ENCODE assay signal across 8 cellular contexts in the genomic region with DNA sequence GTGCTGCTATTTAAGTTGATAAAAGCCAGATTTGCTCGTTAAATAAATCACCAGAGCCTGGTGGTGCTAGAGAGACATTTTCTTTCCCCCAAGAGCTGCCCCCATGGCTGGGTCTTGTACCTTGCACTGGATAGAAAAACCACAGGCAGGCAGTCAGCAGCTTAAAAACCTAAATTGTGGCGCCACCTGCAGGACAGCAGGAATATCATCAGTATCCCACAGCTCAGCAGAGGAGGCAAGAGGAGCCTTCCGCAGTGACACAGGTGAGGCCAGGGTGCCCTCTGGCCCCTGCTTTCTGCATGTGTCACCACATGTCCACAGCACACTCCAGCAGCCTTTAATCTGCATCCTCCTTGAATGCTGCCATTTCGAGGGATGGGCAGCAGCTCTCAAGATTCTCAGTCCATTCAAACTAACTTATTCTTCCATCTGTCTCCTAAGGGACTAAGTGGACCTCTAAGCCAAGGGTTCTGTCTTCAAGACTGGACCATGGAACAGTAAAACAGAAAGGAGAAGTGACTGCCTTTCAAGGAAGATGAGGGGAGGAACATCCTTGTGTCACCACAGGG. TPM values are rescaled to one million over a fixed set of nuclear protein-coding genes. Genes with fewer than 3 reads are reported as not detected.
DNase-seq lines count a peak whose midpoint lies in the region; ATAC-seq and TF ChIP-seq lines count a peak whose summit lies in the region.

No MANE protein-coding gene starts in this region.

- peak; percentile 75 for TF ChIP-seq CTCF in Calu3 (IDR thresholded peaks at IDR 0.05; ENCODE audit: unreplicated experiment)
- TF ChIP-seq CTCF in NB4 (IDR thresholded peaks at IDR 0.05; ENCODE audit: low read depth, low read length) = peak; percentile 75
- TF ChIP-seq CTCF in SU-DHL-6 (IDR thresholded peaks at IDR 0.05; ENCODE audit: insufficient read depth, low read length, poor library complexity, severe bottlenecking) = peak; percentile 67
- TF ChIP-seq CTCF in sigmoid colon (IDR thresholded peaks at IDR 0.05) = peak; percentile 74 to 82 (median 79)

- no peaks in the 10 kb centered on the region for H3K4me1 Mint-ChIP-seq in Calu3 (ENCODE audit: low read depth, unreplicated experiment)

- peak; percentile 69 for DNase-seq in Calu3
- peak; percentile 85 for DNase-seq in NB4 (ENCODE audit: low read depth)
- DNase-seq in amniotic epithelial cell (ENCODE audit: low read depth) = peak; percentile 56
- peak; percentile 73 to 78 (median 78) for DNase-seq in right cardiac atrium
- peak; percentile 86 for DNase-seq in sigmoid colon

- TF ChIP-seq POLR2A in NB4 (IDR thresholded peaks at IDR 0.05; ENCODE audit: extremely low read depth, insufficient read length) (no peak), sigmoid colon (IDR thresholded peaks at IDR 0.05) (no peak)

- no peak overlapping the region for H3K27ac Mint-ChIP-seq in Calu3 (ENCODE audit: unreplicated experiment)

- H3K79me2 ChIP-seq in SU-DHL-6 (ENCODE audit: insufficient read depth, low read length) = no peaks in the 10 kb centered on the region

- H3K36me3 Mint-ChIP-seq in Calu3 (ENCODE audit: insufficient read depth, unreplicated experiment) = no peaks in the 10 kb centered on the region

- H3K4me2 ChIP-seq in SU-DHL-6 (ENCODE audit: low read depth, low read length, poor library complexity, severe bottlenecking) = no peak overlapping the region

- no peaks in the 10 kb centered on the region for H3K9me3 Mint-ChIP-seq in Calu3 (ENCODE audit: low read depth, unreplicated experiment)

- no peaks in the 10 kb centered on the region for H3K9me3 ChIP-seq in SU-DHL-6 (ENCODE audit: insufficient read depth, low read length)
- H3K9me3 ChIP-seq in right cardiac atrium (ENCODE audit: control insufficient read depth, low read length) = no peaks in the 10 kb centered on the region
- no peaks in the 10 kb centered on the region for H3K9me3 ChIP-seq in sigmoid colon

- intact Hi-C loops in Calu3 (cut with micrococcal nuclease; ENCODE audit: unreplicated experiment) = loop anchor here (1.0 to 5.0 kb wide), 4 partner anchors 262 to 892 kb away; no protein-coding TSS in a partner anchor
- intact Hi-C loops in right cardiac atrium (cut with DNase I) = loop anchor here in 3 of 4 donors (5.0 to 10.0 kb wide), 3 partner anchors 264 to 636 kb away; no protein-coding TSS in a partner anchor
- intact Hi-C loops in sigmoid colon (cut with DNase I) = loop anchor here (1.0 to 2.0 kb wide), 3 partner anchors 262 to 892 kb away; no protein-coding TSS in a partner anchor

- no peak overlapping the region for H3K4me3 Mint-ChIP-seq in Calu3 (ENCODE audit: low read depth, unreplicated experiment)

- no peaks in the 10 kb centered on the region for H4K20me1 ChIP-seq in SU-DHL-6 (ENCODE audit: low read depth, low read length)

- H3K36me3 ChIP-seq in SU-DHL-6 (ENCODE audit: low read length) (no peaks in the 10 kb centered on the region), sigmoid colon (no peaks in the 10 kb centered on the region)

- H3K4me3 ChIP-seq in NB4 (ENCODE audit: low read depth, low read length) = no peak overlapping the region
- no peak overlapping the region for H3K4me3 ChIP-seq in SU-DHL-6 (ENCODE audit: insufficient read depth, low read length, poor library complexity, severe bottlenecking)
- no peak overlapping the region for H3K4me3 ChIP-seq in right cardiac atrium (ENCODE audit: low read length)
- H3K4me3 ChIP-seq in sigmoid colon = no peak overlapping the region

- no peaks in the 10 kb centered on the region for H3K27me3 ChIP-seq in SU-DHL-6 (ENCODE audit: low read length)
- H3K27me3 ChIP-seq in right cardiac atrium (ENCODE audit: control insufficient read depth, insufficient read depth) = no peaks in the 10 kb centered on the region
- H3K27me3 ChIP-seq in sigmoid colon = peaks cover 0 to 9% (median 0%) of the 10 kb centered on the region in 3 donors

- peaks cover 84% of the 10 kb centered on the region for H3K27me3 Mint-ChIP-seq in Calu3 (ENCODE audit: unreplicated experiment)

- no TSS peak for BruUV-seq in Calu3 (replicated peaks; lab: Mats Ljungman, UMichigan)

- TF ChIP-seq EP300 in sigmoid colon (IDR thresholded peaks at IDR 0.05) = no peak

- H3K27ac ChIP-seq in SU-DHL-6 (ENCODE audit: low read depth, low read length) (no peak overlapping the region), right cardiac atrium (ENCODE audit: low read length) (no peak overlapping the region), sigmoid colon (no peak overlapping the region)

- no peaks in the 10 kb centered on the region for H3K9me2 ChIP-seq in SU-DHL-6 (replicated peaks; ENCODE audit: insufficient read depth, low read length)

- peak; percentile 63 for ATAC-seq in GM21576 (IDR thresholded peaks at IDR 0.05; ENCODE audit: unreplicated experiment)
- ATAC-seq in right cardiac atrium = peak; percentile 54 to 70
- no peak for ATAC-seq in HG03457 (IDR thresholded peaks at IDR 0.05; ENCODE audit: unreplicated experiment)

- H2AFZ ChIP-seq in SU-DHL-6 (ENCODE audit: low read depth, low read length, severe bottlenecking) = no peak overlapping the region

- no peaks in the 10 kb centered on the region for H3F3A ChIP-seq in SU-DHL-6 (ENCODE audit: insufficient read depth)

- CTCF ChIA-PET in Calu3 (lab: Charles Lee) = interaction anchor here (0.6 to 1.4 kb wide), 12 partner anchors 12 to 892 kb away, joined by 3 to 14 read pairs (median 4); no protein-coding TSS in a partner anchor

- no peaks in the 10 kb centered on the region for H3K4me1 ChIP-seq in right cardiac atrium (ENCODE audit: control insufficient read depth, insufficient read depth, low read length)
- peaks cover 0 to 18% (median 14%) of the 10 kb centered on the region in 4 donors for H3K4me1 ChIP-seq in sigmoid colon

- whole genome bisulfite sequencing in right cardiac atrium = 6% methylated on average over 4 of the region's 4 CpGs
- WGBS in sigmoid colon, 2 donors = 1 to 9% methylated on average over 4 of the region's 4 CpGs

- H3K9ac ChIP-seq in SU-DHL-6 (ENCODE audit: low read length) = no peak overlapping the region

RNA-seq across cellular contexts. Expression of gene PLXNA4, which starts 4.5 kb away (rescaled TPM):
- total RNA-seq in Calu3 (2022) (0.24 TPM in 1 of 2 replicates, not detected in the other), right cardiac atrium (10 to 100 TPM; 12.2 to 19.3 (median 17.2) TPM), sigmoid colon (10 to 100 TPM in 1 of 4 donors, 1 to 10 TPM in 3; 3.4 to 10.5 (median 4.2) TPM)
- polyA plus RNA-seq in right cardiac atrium (5.7 TPM), sigmoid colon (1 to 10 TPM in 1 of 3 donors, under 1 TPM in 1, not detected in 1; under 0.01 to 1.2 TPM)
